In genomic region chr22:37849089-37849751, GRCh38 we compare ENCODE assay signal across 8 cellular contexts. TPM values are rescaled to one million over a fixed set of nuclear protein-coding genes. Genes with fewer than 3 reads are reported as not detected.
A peak's percentile ranks its signal among the peaks of the same experiment; 100 is the strongest.
DNase-seq lines count a peak whose midpoint lies in the region; ATAC-seq and TF ChIP-seq lines count a peak whose summit lies in the region.

EIF3L (plus strand) TSS chr22:37849419; CDS start chr22:37849450, 31 bp downstream.

- CTCF ChIA-PET in RWPE1 (lab: Yijun Ruan, JAX): no interaction called here
- CTCF ChIA-PET in naive thymus-derived CD4-positive, alpha-beta T cell (lab: Charles Lee): interaction anchor here (0.6 to 2.4 kb wide), 4 partner anchors 11 to 227 kb away, joined by 3 to 8 read pairs (median 3); no protein-coding TSS in a partner anchor

- H3K4me3 ChIP-seq in KMS-11 (IDR thresholded peaks at IDR 0.05; ENCODE audit: insufficient read depth, low read depth, low read length) (peak within 1 kb of the TSS; percentile 44), fibroblast of lung (replicated peaks in 1 of 4; ENCODE audit: control extremely low read depth in 1 of 4, insufficient read depth in 1 of 4, low read depth in 3 of 4, low read length in 4 of 4) (peak within 1 kb of the TSS; percentile 42 to 97 (median 78))
- H3K4me3 ChIP-seq in naive thymus-derived CD4-positive, alpha-beta T cell (ENCODE audit: low read length): peak within 1 kb of the TSS; percentile 77

- H3K36me3 Mint-ChIP-seq in activated T-helper 17 cell treated with anti-CD3 and anti-CD28 coated beads, Interleukin-2, amount 50 U/mL, for 72 hours (ENCODE audit: low read depth): peaks cover 55% of the 10 kb centered on the region
- H3K36me3 Mint-ChIP-seq in naive thymus-derived CD4-positive, alpha-beta T cell: peaks cover 4 to 31% (median 18%) of the 10 kb centered on the region in 5 donors
- H3K36me3 Mint-ChIP-seq in stimulated activated memory B cell treated with anti-CD40 and anti-IgM and Interleukin-4, amounts not matched to agents 10 μg/mL and 1 μg/mL and 100 μg/mL, for 72 hours: peaks cover 43% of the 10 kb centered on the region

- H3K27ac Mint-ChIP-seq in activated T-helper 17 cell treated with anti-CD3 and anti-CD28 coated beads, Interleukin-2, amount 50 U/mL, for 72 hours: peak within 1 kb of the TSS; percentile 99
- H3K27ac Mint-ChIP-seq in naive thymus-derived CD4-positive, alpha-beta T cell: peak within 1 kb of the TSS; percentile 89 to 100 (median 98)
- H3K27ac Mint-ChIP-seq in stimulated activated memory B cell treated with anti-CD40 and anti-IgM and Interleukin-4, amounts not matched to agents 10 μg/mL and 1 μg/mL and 100 μg/mL, for 72 hours: peak within 1 kb of the TSS; percentile 100

- H3K4me1 ChIP-seq in KMS-11 (ENCODE audit: low read depth, poor library complexity, severe bottlenecking): peaks cover 12% of the 10 kb centered on the region
- H3K4me1 ChIP-seq in fibroblast of lung (ENCODE audit: control insufficient read depth, extremely low read depth, insufficient read depth, low read length): no peaks in the 10 kb centered on the region
- peaks cover 21 to 26% of the 10 kb centered on the region in 2 donors for H3K4me1 ChIP-seq in naive thymus-derived CD4-positive, alpha-beta T cell (ENCODE audit: control insufficient read depth in 2 of 2, insufficient read depth in 2 of 2, low read length in 2 of 2)

- peak; percentile 50 for ATAC-seq in GM21576 (IDR thresholded peaks at IDR 0.05; ENCODE audit: unreplicated experiment)
- peak; percentile 81 for ATAC-seq in activated T-helper 17 cell treated with anti-CD3 and anti-CD28 coated beads, Interleukin-2, amount 50 U/mL, for 72 hours (replicated peaks)
- ATAC-seq in naive thymus-derived CD4-positive, alpha-beta T cell: peak; percentile 79
- peak; percentile 90 for ATAC-seq in stimulated activated memory B cell treated with anti-CD40 and anti-IgM and Interleukin-4, amounts not matched to agents 10 μg/mL and 1 μg/mL and 100 μg/mL, for 72 hours

- no peaks in the 10 kb centered on the region for H3K27me3 Mint-ChIP-seq in activated T-helper 17 cell treated with anti-CD3 and anti-CD28 coated beads, Interleukin-2, amount 50 U/mL, for 72 hours
- H3K27me3 Mint-ChIP-seq in naive thymus-derived CD4-positive, alpha-beta T cell: no peaks in the 10 kb centered on the region
- H3K27me3 Mint-ChIP-seq in stimulated activated memory B cell treated with anti-CD40 and anti-IgM and Interleukin-4, amounts not matched to agents 10 μg/mL and 1 μg/mL and 100 μg/mL, for 72 hours: no peaks in the 10 kb centered on the region

- H4K20me1 ChIP-seq in KMS-11 (ENCODE audit: insufficient read depth) (0 out of 2 replicates have a peak, but pooled peaks cover 3% of the 10 kb centered on the region), fibroblast of lung (ENCODE audit: control insufficient read depth, extremely low read depth, insufficient read depth, low read length) (no peaks in the 10 kb centered on the region)

- peak within 1 kb of the TSS; percentile 77 for H3K9ac ChIP-seq in KMS-11
- H3K9ac ChIP-seq in fibroblast of lung (ENCODE audit: insufficient read depth, low read length): peak within 1 kb of the TSS; percentile 84

- no peaks in the 10 kb centered on the region for H3K9me3 Mint-ChIP-seq in activated T-helper 17 cell treated with anti-CD3 and anti-CD28 coated beads, Interleukin-2, amount 50 U/mL, for 72 hours
- peaks cover 0 to 4% (median 0%) of the 10 kb centered on the region in 11 donors for H3K9me3 Mint-ChIP-seq in naive thymus-derived CD4-positive, alpha-beta T cell
- peaks cover 2% of the 10 kb centered on the region for H3K9me3 Mint-ChIP-seq in stimulated activated memory B cell treated with anti-CD40 and anti-IgM and Interleukin-4, amounts not matched to agents 10 μg/mL and 1 μg/mL and 100 μg/mL, for 72 hours

- TF ChIP-seq CTCF in KMS-11 (conservative IDR thresholded peaks at IDR 0.05; ENCODE audit: low read depth, low read length) (no peak), RWPE1 (conservative IDR thresholded peaks at IDR 0.05; ENCODE audit: low read depth) (no peak), fibroblast of lung (conservative IDR thresholded peaks at IDR 0.05 in 1 of 2, IDR thresholded peaks at IDR 0.05 in 1 of 2; ENCODE audit: low read depth in 1 of 2, low read length in 2 of 2) (no peak)

- peak; percentile 38 for DNase-seq in DMS 273 treated with DMSO at 0.1 percent for 48 hours (lab: John Stamatoyannopoulos, UW)
- DNase-seq in RWPE1 (ENCODE audit: low spot score): peak; percentile 91
- DNase-seq in fibroblast of lung (ENCODE audit: low read depth in 2 of 2): peak; percentile 86 to 88
- peak; percentile 79 to 90 (median 84) for DNase-seq in naive thymus-derived CD4-positive, alpha-beta T cell

- H3K27ac ChIP-seq in KMS-11 (peak within 1 kb of the TSS; percentile 67), RWPE1 (peak within 1 kb of the TSS; percentile 96), fibroblast of lung (ENCODE audit: insufficient read depth, low read length) (peak within 1 kb of the TSS; percentile 86)
- H3K27ac ChIP-seq in naive thymus-derived CD4-positive, alpha-beta T cell (ENCODE audit: low read depth, low read length): peak within 1 kb of the TSS; percentile 79

- H3K4me2 ChIP-seq in KMS-11 (peak within 1 kb of the TSS; percentile 99), fibroblast of lung (ENCODE audit: extremely low read depth, insufficient read depth, low read length) (peak within 1 kb of the TSS; percentile 90)

- H3K79me2 ChIP-seq in KMS-11 (ENCODE audit: insufficient read depth, low read depth) (peaks cover 31% of the 10 kb centered on the region), fibroblast of lung (ENCODE audit: control insufficient read depth, insufficient read depth, low read length) (peaks cover 41% of the 10 kb centered on the region)

- peak within 1 kb of the TSS; percentile 92 for H3K4me3 Mint-ChIP-seq in activated T-helper 17 cell treated with anti-CD3 and anti-CD28 coated beads, Interleukin-2, amount 50 U/mL, for 72 hours
- H3K4me3 Mint-ChIP-seq in naive thymus-derived CD4-positive, alpha-beta T cell: peak within 1 kb of the TSS; percentile 91 to 99 (median 95)
- H3K4me3 Mint-ChIP-seq in stimulated activated memory B cell treated with anti-CD40 and anti-IgM and Interleukin-4, amounts not matched to agents 10 μg/mL and 1 μg/mL and 100 μg/mL, for 72 hours: peak within 1 kb of the TSS; percentile 99

- intact Hi-C loops in naive thymus-derived CD4-positive, alpha-beta T cell (cut with micrococcal nuclease): loop anchor here (1.0 to 10.0 kb wide), 10 partner anchors 14 to 619 kb away; partner anchors contain the start of genes GGA1 (in 2 of the 2), GCAT (in 1 of the 2), LGALS1 (in 1 of the 2) and NOL12 (in 1 of the 2)

- no peaks in the 10 kb centered on the region for H3K9me3 ChIP-seq in fibroblast of lung (ENCODE audit: control insufficient read depth, insufficient read depth, low read depth, low read length)
- no peaks in the 10 kb centered on the region for H3K9me3 ChIP-seq in naive thymus-derived CD4-positive, alpha-beta T cell (ENCODE audit: control insufficient read depth in 2 of 3, low read length in 3 of 3)

- H2AFZ ChIP-seq in KMS-11 (ENCODE audit: low read depth): peak within 1 kb of the TSS; percentile 77
- peak within 1 kb of the TSS; percentile 84 for H2AFZ ChIP-seq in fibroblast of lung (ENCODE audit: low read length)

- H3K36me3 ChIP-seq in KMS-11 (ENCODE audit: insufficient read depth) (peaks cover 18% of the 10 kb centered on the region; the same call in 1 of the 2 replicates), fibroblast of lung (ENCODE audit: control insufficient read depth, insufficient read depth, low read length) (peaks cover 9% of the 10 kb centered on the region)
- peaks cover 7 to 25% (median 13%) of the 10 kb centered on the region in 3 experiments for H3K36me3 ChIP-seq in naive thymus-derived CD4-positive, alpha-beta T cell (ENCODE audit: control insufficient read depth in 2 of 3, insufficient read depth in 3 of 3, low read length in 3 of 3)

- POLR2A ChIA-PET in RWPE1 (lab: Yijun Ruan, JAX; ENCODE audit: low non-redundant PET): no interaction called here
- POLR2A ChIA-PET in naive thymus-derived CD4-positive, alpha-beta T cell (lab: Charles Lee): interaction anchor here (0.7 to 1.9 kb wide), 3 partner anchors 14 to 241 kb away, joined by 4 to 6 read pairs (median 4); partner anchors contain the start of gene GGA1

- peaks cover 33% of the 10 kb centered on the region for H3K4me1 Mint-ChIP-seq in activated T-helper 17 cell treated with anti-CD3 and anti-CD28 coated beads, Interleukin-2, amount 50 U/mL, for 72 hours
- peaks cover 26 to 60% (median 50%) of the 10 kb centered on the region in 7 donors for H3K4me1 Mint-ChIP-seq in naive thymus-derived CD4-positive, alpha-beta T cell
- H3K4me1 Mint-ChIP-seq in stimulated activated memory B cell treated with anti-CD40 and anti-IgM and Interleukin-4, amounts not matched to agents 10 μg/mL and 1 μg/mL and 100 μg/mL, for 72 hours: peaks cover 36% of the 10 kb centered on the region

- H3K27me3 ChIP-seq in KMS-11 (ENCODE audit: insufficient read depth, low read depth) (no peaks in the 10 kb centered on the region), fibroblast of lung (ENCODE audit: control insufficient read depth, insufficient read depth, low read length) (no peaks in the 10 kb centered on the region)
- H3K27me3 ChIP-seq in naive thymus-derived CD4-positive, alpha-beta T cell (ENCODE audit: control insufficient read depth in 2 of 2, insufficient read depth in 2 of 2, low read length in 2 of 2): no peaks in the 10 kb centered on the region

RNA-seq across cellular contexts. Expression of gene EIF3L, which starts in this region (rescaled TPM):
- 100 to 1,000 TPM; 553 to 834 TPM for total RNA-seq in activated T-helper 17 cell treated with anti-CD3 and anti-CD28 coated beads, Interleukin-2, amount 50 U/mL, for 72 hours
- total RNA-seq in fibroblast of lung: 288 and 404 TPM in 2 replicates
- polyA plus RNA-seq in fibroblast of lung: 509 and 515 TPM in 2 replicates
- 606 and 625 TPM in 2 replicates for polyA plus RNA-seq in fibroblast of lung (2012)
- polyA minus RNA-seq in fibroblast of lung (ENCODE audit: low replicate concordance): 359 and 395 TPM in 2 replicates
- total RNA-seq in naive thymus-derived CD4-positive, alpha-beta T cell: 100 to 1,000 TPM; 383 to 586 (median 525) TPM
- polyA plus RNA-seq in naive thymus-derived CD4-positive, alpha-beta T cell: 100 to 1,000 TPM; 338 to 419 TPM

Comparison
In these comparisons a context has a peak if more than half of its experiments do, and no peak if none do; other contexts are left out.
1. Peak in every context shown above with its lines: DNase-seq, ATAC-seq, H3K4me3 ChIP-seq and H3K27ac ChIP-seq.
2. DNase-seq: peak in every context shown above with its lines; median percentile 91 in RWPE1; 87 in fibroblast of lung; 84 in naive thymus-derived CD4-positive, alpha-beta T cell; 38 in DMS 273 treated with DMSO at 0.1 percent for 48 hours.